1 cellular context compared by ENCODE assay signal in the genomic region with DNA sequence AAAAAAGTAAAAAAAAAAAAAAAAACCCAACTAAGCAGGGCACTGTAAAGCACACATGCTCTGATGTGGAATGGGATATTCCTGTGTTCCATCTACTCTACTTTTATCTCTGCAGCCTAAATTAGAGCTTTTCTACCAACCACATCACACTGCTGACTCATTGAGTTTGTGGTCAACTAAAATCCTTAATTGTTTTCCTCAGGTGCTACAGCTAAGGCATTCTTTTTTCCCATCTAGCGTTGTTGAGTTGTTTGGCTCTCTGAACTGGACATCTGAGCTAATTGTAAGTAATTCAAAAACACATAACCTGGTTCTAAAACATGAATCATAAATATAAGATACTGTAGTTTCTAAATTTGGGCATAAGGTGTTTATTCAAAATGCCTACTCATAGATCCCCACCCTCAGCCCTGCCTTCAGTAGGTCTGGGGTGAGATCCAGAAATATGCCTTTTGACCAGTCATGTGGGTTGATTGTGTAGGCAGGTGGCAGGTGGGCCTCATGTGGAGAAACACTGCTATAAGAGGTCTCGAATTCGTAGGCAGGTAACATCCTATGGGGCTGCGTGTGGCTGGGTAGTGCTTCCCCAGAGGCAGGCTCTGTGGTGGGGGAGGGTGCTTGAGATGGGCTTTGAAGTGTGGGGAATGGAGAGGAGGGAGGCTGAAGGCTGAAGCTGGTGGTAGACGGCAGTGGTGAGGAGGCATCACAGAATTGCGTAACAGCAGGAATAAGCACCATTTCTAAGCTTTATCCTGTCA.
TF ChIP-seq lines count a peak whose summit lies in the region.

No MANE protein-coding gene starts in this region.

TF ChIP-seq in GM12878, 131 proteins besides CTCF, POLR2A, EP300 and RAD21:
- TF ChIP-seq TCF7 (IDR thresholded peaks at IDR 0.05; ENCODE audit: borderline replicate concordance) (no peak), MEF2B (IDR thresholded peaks at IDR 0.05; ENCODE audit: partially characterized antibody, poor library complexity, severe bottlenecking) (peak; percentile 16), RUNX3 (IDR thresholded peaks at IDR 0.05; ENCODE audit: low read length) (peak; percentile 23; the same call in 1 of the 2 replicates)
- TF ChIP-seq, protein P1, sequence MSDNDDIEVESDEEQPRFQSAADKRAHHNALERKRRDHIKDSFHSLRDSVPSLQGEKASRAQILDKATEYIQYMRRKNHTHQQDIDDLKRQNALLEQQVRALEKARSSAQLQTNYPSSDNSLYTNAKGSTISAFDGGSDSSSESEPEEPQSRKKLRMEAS (IDR thresholded peaks at IDR 0.05; ENCODE audit: low read depth, low read length): no peak
TF ChIP-seq in GM12878: peak in this region for 2.
